Comparison of ENCODE assay signal across 9 cellular contexts in the genomic region with DNA sequence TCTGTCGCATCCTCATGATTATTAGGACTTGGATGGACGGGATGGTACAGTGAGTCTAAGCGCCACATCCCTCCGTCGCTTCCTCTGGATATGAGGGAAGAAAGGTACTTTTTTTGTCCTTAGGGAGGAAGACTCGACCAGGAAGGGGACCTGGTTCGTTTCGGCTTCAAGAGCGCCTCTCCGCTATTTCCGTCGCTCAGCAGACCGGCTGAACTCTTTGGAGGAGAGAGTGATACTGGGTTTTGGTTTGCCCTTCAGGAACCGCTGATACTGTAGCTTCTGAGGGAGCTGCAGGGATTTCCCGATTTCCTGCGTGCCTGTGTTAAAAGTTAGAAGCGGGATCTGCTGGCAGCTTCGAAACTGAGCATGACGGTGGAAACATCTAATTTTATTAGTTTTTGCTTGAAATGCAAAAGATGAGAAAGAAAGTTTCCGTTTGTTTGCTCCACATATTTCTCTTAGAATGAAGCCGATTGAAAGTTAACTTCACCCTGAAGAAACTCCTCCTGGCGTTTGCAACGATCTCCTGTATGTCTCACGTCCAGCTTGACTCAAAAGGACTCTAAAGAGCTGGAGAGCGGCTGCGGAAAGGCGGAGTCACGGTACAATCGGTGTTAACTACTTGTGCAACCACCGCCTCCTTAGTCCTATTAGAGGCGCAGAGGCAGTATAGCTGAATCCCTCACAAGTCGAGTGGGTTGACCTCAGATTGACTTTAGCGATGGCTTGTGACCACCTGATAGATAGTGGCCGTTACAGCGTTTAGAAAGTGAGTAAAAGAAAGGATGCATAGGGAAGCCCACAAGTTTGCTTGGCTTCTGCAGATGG.
DNase-seq lines count a peak whose midpoint lies in the region; ATAC-seq, FAIRE-seq and TF ChIP-seq lines count a peak whose summit lies in the region.
"Had no signal": no experiment of that assay in that cellular context is flagged by ENCODE, and none has a peak within 500 bp of the region (broad histone marks: within the 10 kb centered on the region; RNA-seq: fewer than 3 reads in every experiment).

No MANE protein-coding gene starts in this region.

- H3K4me1 ChIP-seq in breast epithelium: no peaks in the 10 kb centered on the region
- peaks cover 0 to 4% (median 0%) of the 10 kb centered on the region in 4 experiments; a peak in 3 of 7 replicates for H3K4me1 ChIP-seq in H1 (replicated peaks in 1 of 4; ENCODE audit: control insufficient read depth in 3 of 4, insufficient read depth in 4 of 4, low read length in 3 of 4)
- H3K4me1 ChIP-seq in small intestine (ENCODE audit: control insufficient read depth in 2 of 2, insufficient read depth in 1 of 2, low read depth in 1 of 2, low read length in 1 of 2): no peaks in the 10 kb centered on the region
- peaks cover 4 to 6% of the 10 kb centered on the region in 2 donors for H3K4me1 ChIP-seq in adrenal gland (replicated peaks in 1 of 2)
- H3K4me1 ChIP-seq in MM.1S (ENCODE audit: low read length): no peaks in the 10 kb centered on the region

- no peak for ATAC-seq in HG02885 (IDR thresholded peaks at IDR 0.05; ENCODE audit: poor library complexity, unreplicated experiment)

- H3K23ac ChIP-seq in H1 (ENCODE audit: insufficient read length): no peak overlapping the region

- no peaks in the 10 kb centered on the region for H3F3A ChIP-seq in MM.1S (ENCODE audit: insufficient read depth, low read length)

- no peak for TF ChIP-seq EP300 in H1 (IDR thresholded peaks at IDR 0.05; ENCODE audit: borderline replicate concordance in 1 of 2, low read depth in 2 of 2, low read length in 2 of 2)

- 4% methylated on average over 35 of the region's 35 CpGs; no CpG with 5 or more reads in 1 of the 2 experiments for WGBS in H1 (ENCODE audit: extremely low coverage in 1 of 2, insufficient coverage in 1 of 2, insufficient read length in 1 of 2, insufficient replicate concordance in 2 of 2, low coverage in 1 of 2, low lambda C conversion rate in 2 of 2, missing lambda C conversion rate in 1 of 2), 2 experiments
- WGBS in small intestine, 3 donors: 3 to 9% (median 6%) methylated on average over 35 of the region's 35 CpGs
- WGBS in adrenal gland, 4 donors: 3 to 5% (median 4%) methylated on average over 35 of the region's 35 CpGs

- H3K27me3 ChIP-seq in breast epithelium: peaks cover 0 to 81% of the 10 kb centered on the region in 2 donors
- H3K27me3 ChIP-seq in H1 (replicated peaks in 1 of 4; ENCODE audit: control insufficient read depth in 3 of 4, extremely low read depth in 1 of 4, insufficient read depth in 3 of 4, low read length in 3 of 4): peaks cover 8 to 32% (median 29%) of the 10 kb centered on the region in 4 experiments
- H3K27me3 ChIP-seq in small intestine (ENCODE audit: control insufficient read depth in 2 of 2, insufficient read depth in 2 of 2, low read length in 2 of 2): peaks cover 0 to 24% of the 10 kb centered on the region in 2 donors
- H3K27me3 ChIP-seq in adrenal gland: peaks cover 63% of the 10 kb centered on the region
- no peaks in the 10 kb centered on the region for H3K27me3 ChIP-seq in MM.1S (replicated peaks; ENCODE audit: insufficient read depth, low read length)

- TF ChIP-seq POLR2A in breast epithelium (IDR thresholded peaks at IDR 0.05) (no peak), H1 (IDR thresholded peaks at IDR 0.05; ENCODE audit: control extremely low read depth in 1 of 2, low read depth in 2 of 2, low read length in 2 of 2) (no peak), adrenal gland (IDR thresholded peaks at IDR 0.05) (no peak)

- H3K18ac ChIP-seq in H1 (ENCODE audit: extremely low read depth, low read length): no peak overlapping the region; the same call in 1 of the 2 replicates

- no TSS peak for BruUV-seq in MCF 10A (replicated peaks; lab: Mats Ljungman, UMichigan)

- H3K9me3 Mint-ChIP-seq in MCF 10A (ENCODE audit: unreplicated experiment): no peaks in the 10 kb centered on the region

- FAIRE-seq in H1 (lab: Jason Lieb, UNC) (no peak), small intestine (lab: Jason Lieb, UNC) (no peak)

- peak overlapping the region; percentile 91 to 94 for H3K4me2 ChIP-seq in H1 (ENCODE audit: insufficient read depth in 1 of 2, low read depth in 2 of 2, low read length in 2 of 2)
- no peak overlapping the region for H3K4me2 ChIP-seq in MM.1S (ENCODE audit: low read depth, low read length)

- H2BK12ac ChIP-seq in H1 (ENCODE audit: low read depth, low read length): no peak overlapping the region

- TF ChIP-seq CTCF in MCF 10A (IDR thresholded peaks at IDR 0.05; ENCODE audit: unreplicated experiment): no peak
- no peak for TF ChIP-seq CTCF in breast epithelium (IDR thresholded peaks at IDR 0.05)
- TF ChIP-seq CTCF in H1 (IDR thresholded peaks at IDR 0.05; ENCODE audit: control extremely low read depth in 1 of 3, insufficient read depth in 1 of 3, low read depth in 1 of 3, low read length in 3 of 3): no peak
- TF ChIP-seq CTCF in adrenal gland (IDR thresholded peaks at IDR 0.05): no peak
- no peak for TF ChIP-seq CTCF in MM.1S (IDR thresholded peaks at IDR 0.05; ENCODE audit: low read length)

- H3K9ac ChIP-seq in H1 (replicated peaks in 1 of 4; ENCODE audit: extremely low read depth in 1 of 4, low read depth in 3 of 4, low read length in 3 of 4): no peak overlapping the region
- no peak overlapping the region for H3K9ac ChIP-seq in MM.1S (ENCODE audit: low read length)

- no peak for TF ChIP-seq RAD21 in H1 (IDR thresholded peaks at IDR 0.05 in 1 of 2, conservative IDR thresholded peaks at IDR 0.05 in 1 of 2; ENCODE audit: low read depth in 2 of 2, low read length in 2 of 2)

- no peak overlapping the region for H3K14ac ChIP-seq in H1 (ENCODE audit: insufficient read length)

- no peak overlapping the region for H3K27ac Mint-ChIP-seq in MCF 10A (ENCODE audit: low read depth, unreplicated experiment)

- no peak overlapping the region for H4K5ac ChIP-seq in H1 (ENCODE audit: insufficient read length, low read depth, low read length)

- H3K79me1 ChIP-seq in H1 (ENCODE audit: low read depth, low read length): no peaks in the 10 kb centered on the region

- H3K4me3 ChIP-seq in breast epithelium (no peak overlapping the region), H1 (ENCODE audit: extremely low read depth in 1 of 4, insufficient read depth in 2 of 4, low read depth in 3 of 4, low read length in 4 of 4) (peak overlapping the region; percentile 55 to 79 (median 68)), small intestine (ENCODE audit: low read depth in 1 of 2, low read length in 2 of 2) (no peak overlapping the region), adrenal gland (no peak overlapping the region), MM.1S (ENCODE audit: low read length) (no peak overlapping the region)

- intact Hi-C loops in MCF 10A (cut with micrococcal nuclease) (no loop called here), breast epithelium (cut with DNase I; ENCODE audit: low total_unique reads) (no loop called here), adrenal gland (cut with DNase I) (no loop called here)

- H3K4me1 Mint-ChIP-seq in MCF 10A (ENCODE audit: insufficient read depth, unreplicated experiment): peaks cover 12% of the 10 kb centered on the region

- peaks cover 3% of the 10 kb centered on the region for H3K23me2 ChIP-seq in H1 (ENCODE audit: low read depth, low read length)

- H3K4me3 Mint-ChIP-seq in MCF 10A (ENCODE audit: unreplicated experiment): peak overlapping the region; percentile 22

- no peak overlapping the region for H3K27ac ChIP-seq in breast epithelium
- no peak overlapping the region for H3K27ac ChIP-seq in H1 (ENCODE audit: low read depth, low read length)
- no peak overlapping the region for H3K27ac ChIP-seq in small intestine (ENCODE audit: low read depth in 1 of 2, low read length in 1 of 2)
- H3K27ac ChIP-seq in adrenal gland: no peak overlapping the region
- no peak overlapping the region for H3K27ac ChIP-seq in MM.1S (ENCODE audit: low read length)

- H4K91ac ChIP-seq in H1 (replicated peaks; ENCODE audit: insufficient read length, low read length): no peak overlapping the region

- H2AFZ ChIP-seq in H1 (ENCODE audit: low read length) (peak overlapping the region; percentile 96), MM.1S (ENCODE audit: low read length) (no peak overlapping the region)

- H3K36me3 ChIP-seq in breast epithelium (no peaks in the 10 kb centered on the region), H1 (ENCODE audit: control insufficient read depth in 2 of 4, insufficient read depth in 4 of 4, low read length in 3 of 4) (no peaks in the 10 kb centered on the region), small intestine (ENCODE audit: control insufficient read depth in 2 of 2, insufficient read depth in 2 of 2, low read length in 2 of 2) (no peaks in the 10 kb centered on the region), adrenal gland (replicated peaks in 1 of 2) (no peaks in the 10 kb centered on the region), MM.1S (replicated peaks; ENCODE audit: insufficient read depth, low read length) (no peaks in the 10 kb centered on the region)

- H2BK20ac ChIP-seq in H1 (ENCODE audit: low read length): no peak overlapping the region

- no peak overlapping the region for H3K4ac ChIP-seq in H1 (replicated peaks; ENCODE audit: insufficient read length, low read depth, low read length)

- no peak for DNase-seq in MCF 10A (ENCODE audit: unreplicated experiment)
- no peak for DNase-seq in breast epithelium (ENCODE audit: low spot score in 2 of 2)
- DNase-seq in RKO (ENCODE audit: low spot score): peak; percentile 92
- no peak for DNase-seq in H1 (ENCODE audit: low read depth in 1 of 2, low spot score in 2 of 2)
- DNase-seq in small intestine: peak; percentile 5
- DNase-seq in adrenal gland: no peak
- no peak for DNase-seq in MM.1S
- DNase-seq: central memory CD4-positive, alpha-beta T cell had no signal

- H4K8ac ChIP-seq in H1 (ENCODE audit: extremely low read depth, insufficient read depth, low read length): 0 out of 2 replicates have a peak overlapping the region, but pooled peaks have one; percentile 42

- peaks cover 20% of the 10 kb centered on the region for H3K36me3 Mint-ChIP-seq in MCF 10A (ENCODE audit: insufficient read depth, unreplicated experiment)

- H3K56ac ChIP-seq in H1 (replicated peaks; ENCODE audit: insufficient read length, low read depth, low read length): no peak overlapping the region

- H3K9me2 ChIP-seq in MM.1S (replicated peaks; ENCODE audit: insufficient read depth, low read length): no peaks in the 10 kb centered on the region

- H2BK5ac ChIP-seq in H1 (ENCODE audit: low read depth, low read length): no peak overlapping the region

- H3K79me2 ChIP-seq in H1 (ENCODE audit: control insufficient read depth in 1 of 2, insufficient read depth in 2 of 2, low read length in 2 of 2) (no peaks in the 10 kb centered on the region), MM.1S (ENCODE audit: low read length) (no peaks in the 10 kb centered on the region)

- no peak overlapping the region for H2AK5ac ChIP-seq in H1 (ENCODE audit: low read depth, low read length)

- H4K20me1 ChIP-seq in H1 (replicated peaks in 1 of 2; ENCODE audit: control insufficient read depth in 1 of 2, insufficient read depth in 2 of 2, low read length in 2 of 2): no peaks in the 10 kb centered on the region
- no peaks in the 10 kb centered on the region for H4K20me1 ChIP-seq in MM.1S (ENCODE audit: insufficient read depth, low read length)

- CTCF ChIA-PET in MCF 10A (lab: Yijun Ruan, JAX) (interaction anchor here (0.5 to 2.6 kb wide), 7 partner anchors 16 to 859 kb away, joined by 3 to 9 read pairs (median 3); no protein-coding TSS in a partner anchor), H1 (lab: Charles Lee; ENCODE audit: partially characterized antibody) (interaction anchor here (1.0 to 2.8 kb wide), 11 partner anchors 17 to 107 kb away, joined by 3 to 12 read pairs (median 7); no protein-coding TSS in a partner anchor)

- H2BK15ac ChIP-seq in H1 (ENCODE audit: low read length): no peak overlapping the region

- H3K27me3 Mint-ChIP-seq in MCF 10A (ENCODE audit: insufficient read depth, unreplicated experiment): no peaks in the 10 kb centered on the region

- H3K9me3 ChIP-seq in breast epithelium: no peaks in the 10 kb centered on the region
- H3K9me3 ChIP-seq in H1 (ENCODE audit: insufficient read depth in 2 of 2, low read depth in 1 of 2, low read length in 1 of 2): no peaks in the 10 kb centered on the region
- no peaks in the 10 kb centered on the region for H3K9me3 ChIP-seq in small intestine (ENCODE audit: control insufficient read depth, low read depth)
- H3K9me3 ChIP-seq in adrenal gland (replicated peaks in 1 of 3): no peaks in the 10 kb centered on the region
- H3K9me3 ChIP-seq in MM.1S (replicated peaks; ENCODE audit: insufficient read depth, low read length): no peaks in the 10 kb centered on the region

- H2BK120ac ChIP-seq in H1 (replicated peaks; ENCODE audit: low read depth, low read length): no peak overlapping the region

- POLR2A ChIA-PET in MCF 10A (lab: Yijun Ruan, JAX) (interaction anchor here (0.6 to 1.3 kb wide), 3 partner anchors 16 to 865 kb away, joined by 3 to 4 read pairs (median 3); no protein-coding TSS in a partner anchor), H1 (lab: Charles Lee; ENCODE audit: partially characterized antibody) (interaction anchor here (0.9 to 1.3 kb wide), 6 partner anchors 18 to 84 kb away, joined by 3 to 4 read pairs (median 4); no protein-coding TSS in a partner anchor)

Comparison
In these comparisons a context has a peak if more than half of its experiments do, and no peak if none do; other contexts are left out.
1. DNase-seq: peak in RKO (single experiment) and small intestine (single experiment); none in MCF 10A (single experiment), breast epithelium (0 of 2), H1 (0 of 2), adrenal gland (0 of 7) and MM.1S (single experiment).
2. H3K4me3 ChIP-seq: peak in H1 (4 of 4); none in breast epithelium (0 of 3), small intestine (0 of 2), adrenal gland (0 of 4) and MM.1S (single experiment).